In genomic region chr10:66390926-66391325, GRCh38 we compare ENCODE assay signal across 34 cellular contexts.
"Had no signal": no experiment of that assay in that cellular context is flagged by ENCODE, and none has a peak within 500 bp of the region (broad histone marks: within the 10 kb centered on the region; RNA-seq: fewer than 3 reads in every experiment).

No MANE protein-coding gene starts in this region.

- ATAC-seq: activated naive CD4-positive, alpha-beta T cell treated with anti-CD3 and anti-CD28 coated beads, Interleukin-2, amount 50 U/mL, for 72 hours; activated naive CD8-positive, alpha-beta T cell treated with anti-CD3 and anti-CD28 coated beads, Interleukin-2, amount 50 U/mL, for 24 hours; activated T-cell treated with anti-CD3 and anti-CD28 coated beads, Interleukin-2, amount 50 U/mL, for 4 hours; activated T-cell treated with anti-CD3 and anti-CD28 coated beads, Interleukin-2, amount 50 U/mL, for 72 hours; activated T-helper 17 cell treated with anti-CD3 and anti-CD28 coated beads, Interleukin-2, amount 50 U/mL, for 72 hours; body of pancreas had no signal

- H3K27me3 ChIP-seq: adrenal gland, ascending aorta, body of pancreas, brain microvascular endothelial cell, breast epithelium, cardiac muscle cell had no signal

- H3K36me3 ChIP-seq: adrenal gland, ascending aorta, brain microvascular endothelial cell, breast epithelium, cardiac muscle cell had no signal

- H3K9me3 ChIP-seq: adrenal gland, ascending aorta, body of pancreas, breast epithelium had no signal

- DNase-seq: activated effector memory CD4-positive, alpha-beta T cell treated with anti-CD3 and anti-CD28 coated beads, Interleukin-2, amount 50 U/mL, for 16 hours; activated effector memory CD4-positive, alpha-beta T cell treated with Interleukin-2 at 50 U/mL for 16 hours; activated gamma-delta T cell; activated gamma-delta T cell treated with Interleukin-2 at 50 U/mL for 16 hours; activated naive CD4-positive, alpha-beta T cell; activated naive CD4-positive, alpha-beta T cell treated with anti-CD3 and anti-CD28 coated beads for 36 hours; activated naive CD4-positive, alpha-beta T cell treated with anti-CD3 and anti-CD28 coated beads, Interleukin-2, amount 10 ng/mL, durations not matched to agents 7 days and 5 days; activated naive CD4-positive, alpha-beta T cell treated with anti-CD3 and anti-CD28 coated beads, Interleukin-2, amount 50 U/mL, for 16 hours; activated naive CD4-positive, alpha-beta T cell treated with Interleukin-2 at 50 U/mL for 16 hours; activated naive CD8-positive, alpha-beta T cell treated with anti-CD3 and anti-CD28 coated beads for 36 hours; activated naive CD8-positive, alpha-beta T cell treated with anti-CD3 and anti-CD28 coated beads, Interleukin-2, amount 10 ng/mL, durations not matched to agents 7 days and 5 days; activated naive CD8-positive, alpha-beta T cell treated with anti-CD3 and anti-CD28 coated beads, Interleukin-2, amount 50 U/mL, for 24 hours; activated T-cell treated with anti-CD3 and anti-CD28 coated beads, Interleukin-2, amount 50 U/mL, for 1 hour; activated T-cell treated with anti-CD3 and anti-CD28 coated beads, Interleukin-2, amount 50 U/mL, for 24 hours; activated T-cell treated with anti-CD3 and anti-CD28 coated beads, Interleukin-2, amount 50 U/mL, for 4 hours; activated T-cell treated with anti-CD3 and anti-CD28 coated beads, Interleukin-2, amount 50 U/mL, for 48 hours; activated T-cell treated with anti-CD3 and anti-CD28 coated beads, Interleukin-2, amount 50 U/mL, for 72 hours; adrenal gland; amniotic stem cell; amygdala; anterior cingulate cortex; aorta; body of pancreas; brain microvascular endothelial cell; caudate nucleus; central memory CD4-positive, alpha-beta T cell; cerebellar nuclear complex had no signal

- H3K4me3 ChIP-seq: adrenal gland, ascending aorta, body of pancreas, breast epithelium, cardiac muscle cell had no signal

- H3K4me1 ChIP-seq: adrenal gland, ascending aorta, body of pancreas, breast epithelium had no signal

- H3K27ac ChIP-seq: adrenal gland, ascending aorta, body of pancreas, brain microvascular endothelial cell, breast epithelium, cardiac muscle cell had no signal

- FAIRE-seq: astrocyte, bronchial epithelial cell had no signal
